8 cellular contexts compared by ENCODE assay signal in genomic region chrX:71253253-71254091, GRCh38. TPM values are rescaled to one million over a fixed set of nuclear protein-coding genes. Genes with fewer than 3 reads are reported as not detected.
DNase-seq lines count a peak whose midpoint lies in the region; ATAC-seq, FAIRE-seq and TF ChIP-seq lines count a peak whose summit lies in the region.

No MANE protein-coding gene starts in this region.

- H3K27me3 ChIP-seq in heart right ventricle (peaks cover 0 to 11% (median 0%) of the 10 kb centered on the region in 7 donors), rectal smooth muscle tissue (ENCODE audit: control insufficient read depth, insufficient read depth, low read length) (no peaks in the 10 kb centered on the region)

- peak overlapping the region; percentile 74 for H3K4me3 ChIP-seq in AG04449 (ENCODE audit: low read depth, low read length)
- peak overlapping the region; percentile 40 to 83 (median 72) for H3K4me3 ChIP-seq in heart right ventricle
- peak overlapping the region; percentile 77 for H3K4me3 ChIP-seq in rectal smooth muscle tissue (ENCODE audit: low read length)

- ATAC-seq in heart right ventricle (no peak), HG03565 (IDR thresholded peaks at IDR 0.05; ENCODE audit: unreplicated experiment) (no peak)

- H3K27ac Mint-ChIP-seq in activated naive CD8-positive, alpha-beta T cell, result peak overlapping the region; percentile 90

- peaks cover 25% of the 10 kb centered on the region for H3K4me1 Mint-ChIP-seq in activated naive CD8-positive, alpha-beta T cell (ENCODE audit: low read depth)

- no peak for FAIRE-seq in GM12892 (lab: Jason Lieb, UNC)

- peak overlapping the region; percentile 92 for H3K4me3 Mint-ChIP-seq in activated naive CD8-positive, alpha-beta T cell

- POLR2A ChIA-PET in AG04449 (lab: Yijun Ruan, JAX), result interaction anchor here (0.6 to 1.0 kb wide), 2 partner anchors 9 to 113 kb away, joined by 3 read pairs; partner anchors contain the start of gene TAF1

- DNase-seq in AG04449 (ENCODE audit: low read depth, low spot score), result no peak
- DNase-seq in GM12892 (ENCODE audit: insufficient read length), result peak; percentile 38
- DNase-seq in OCI-M2 (lab: John Stamatoyannopoulos, UW; ENCODE audit: unreplicated experiment), result peak; percentile 27
- peak; percentile 26 to 52 for DNase-seq in heart right ventricle
- no peak for DNase-seq in NOMO-1 treated with dmso at 0.1 percent for 144 hours (lab: John Stamatoyannopoulos, UW; ENCODE audit: unreplicated experiment)

- no peaks in the 10 kb centered on the region for H3K27me3 Mint-ChIP-seq in activated naive CD8-positive, alpha-beta T cell

- H3K36me3 ChIP-seq in heart right ventricle (peaks cover 0 to 22% (median 0%) of the 10 kb centered on the region in 9 donors), rectal smooth muscle tissue (ENCODE audit: control insufficient read depth, insufficient read depth, low read length) (no peaks in the 10 kb centered on the region)

- no peaks in the 10 kb centered on the region for H3K9me3 ChIP-seq in heart right ventricle

- WGBS in heart right ventricle, 2 donors, result 1 to 2% methylated on average over 23 to 34 of the region's 35 CpGs

- intact Hi-C loops in heart right ventricle (cut with DNase I), result loop anchor here in 3 of 10 donors (2.0 to 10.0 kb wide), 4 partner anchors 29 to 114 kb away; partner anchors contain the start of genes TAF1 (in 2 of the 3) and NONO (in 1 of the 3)

- CTCF ChIA-PET in AG04449 (lab: Yijun Ruan, JAX), result interaction anchor here (0.6 to 1.7 kb wide), 2 partner anchors 25 to 82 kb away, joined by 3 to 5 read pairs; no protein-coding TSS in a partner anchor

- H3K36me3 Mint-ChIP-seq in activated naive CD8-positive, alpha-beta T cell, result no peaks in the 10 kb centered on the region

- no peaks in the 10 kb centered on the region for H3K9me3 Mint-ChIP-seq in activated naive CD8-positive, alpha-beta T cell (ENCODE audit: low read depth)

- H3K4me1 ChIP-seq in heart right ventricle (peaks cover 0 to 14% (median 6%) of the 10 kb centered on the region in 9 donors), rectal smooth muscle tissue (ENCODE audit: control insufficient read depth, insufficient read depth, low read length) (peaks cover 2% of the 10 kb centered on the region)

- H3K27ac ChIP-seq in heart right ventricle (peak overlapping the region; percentile 79 to 92 (median 87)), rectal smooth muscle tissue (ENCODE audit: low read depth, low read length) (peak overlapping the region; percentile 67)

- TF ChIP-seq POLR2A in GM12892 (IDR thresholded peaks at IDR 0.05; ENCODE audit: low read depth, low read length), result no peak

- TF ChIP-seq CTCF in AG04449 (IDR thresholded peaks at IDR 0.05; ENCODE audit: insufficient read depth, low read length, missing control alignments), result peak; percentile 57
- peak in 8 of 9 donors; percentile 12 to 56 (median 45) for TF ChIP-seq CTCF in heart right ventricle (IDR thresholded peaks at IDR 0.05)

- H3K9ac ChIP-seq in rectal smooth muscle tissue (ENCODE audit: low read length), result peak overlapping the region; percentile 13

RNA-seq across cellular contexts. Expression of gene ZMYM3, which starts 0.5 kb away (rescaled TPM):
- 14.1 TPM for polyA plus RNA-seq in GM12892 (2012; ENCODE audit: missing spikeins)
- total RNA-seq in heart right ventricle, result 10 to 100 TPM; 10.3 to 18.7 (median 16.5) TPM
- polyA plus RNA-seq in heart right ventricle, result 1 to 10 TPM; 4.4 to 6.2 TPM

RNA-seq across cellular contexts. Expression of gene NONO, which starts 30.0 kb away (rescaled TPM):
- 294 TPM for polyA plus RNA-seq in GM12892 (2012; ENCODE audit: missing spikeins)
- total RNA-seq in heart right ventricle, result 100 to 1,000 TPM in 9 of 10 donors, 10 to 100 TPM in 1; 99.3 to 145 (median 114) TPM
- 10 to 100 TPM; 55.0 to 90.3 TPM for polyA plus RNA-seq in heart right ventricle

RNA-seq across cellular contexts. Expression of gene GJB1, which starts 30.4 kb away (rescaled TPM):
- polyA plus RNA-seq in GM12892 (2012; ENCODE audit: missing spikeins), result not detected
- total RNA-seq in heart right ventricle, result not detected
- not detected for polyA plus RNA-seq in heart right ventricle

RNA-seq across cellular contexts. Expression of gene ITGB1BP2, which starts 48.1 kb away (rescaled TPM):
- polyA plus RNA-seq in GM12892 (2012; ENCODE audit: missing spikeins), result 2.3 TPM
- total RNA-seq in heart right ventricle, result 100 to 1,000 TPM in 2 of 10 donors, 10 to 100 TPM in 8; 85.6 to 150 (median 94.1) TPM
- polyA plus RNA-seq in heart right ventricle, result 100 to 1,000 TPM in 1 of 2 donors, 10 to 100 TPM in 1; 45.9 to 106 TPM

Comparison
In these comparisons a context has a peak if more than half of its experiments do, and no peak if none do; other contexts are left out.
1. DNase-seq: peak in GM12892 (single experiment), OCI-M2 (single experiment) and heart right ventricle (2 of 2); none in AG04449 (single experiment) and NOMO-1 treated with dmso at 0.1 percent for 144 hours (single experiment).
2. Peak in every context shown above with its lines, with median percentiles within 50 percentile points of each other: H3K4me3 ChIP-seq.